In the genomic region with DNA sequence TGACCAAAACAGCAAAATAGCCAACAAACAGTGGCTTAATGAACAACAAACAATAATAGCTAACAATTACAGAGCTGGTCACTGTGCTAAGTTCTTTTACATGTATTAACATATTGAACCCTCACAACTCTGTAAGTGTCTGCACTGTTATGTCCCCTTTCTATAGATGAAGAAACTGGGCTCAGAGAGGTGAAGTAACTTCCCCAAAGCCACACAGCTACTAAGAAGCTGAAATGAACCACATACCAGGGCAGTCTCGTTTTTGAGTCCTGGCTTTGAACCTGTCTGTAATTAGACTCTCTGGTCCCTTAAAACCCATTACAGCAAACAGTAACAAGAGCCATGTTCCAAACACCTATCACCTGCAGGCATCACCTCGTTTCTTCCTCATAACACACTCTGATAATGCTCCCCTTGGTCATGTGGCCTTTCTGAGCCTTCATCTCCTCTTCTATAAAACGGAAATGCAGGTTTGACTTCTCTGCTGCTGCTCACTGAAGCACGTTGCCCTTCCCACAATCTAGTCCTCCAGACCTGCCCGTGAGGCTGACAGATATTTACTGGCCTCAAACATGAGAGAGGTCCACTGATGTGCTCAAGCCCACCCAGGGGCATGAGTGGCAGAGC, we compare ENCODE assay signal across 27 cellular contexts. TPM values are rescaled to one million over a fixed set of nuclear protein-coding genes. Genes with fewer than 3 reads are reported as not detected.
DNase-seq lines count a peak whose midpoint lies in the region; ATAC-seq, FAIRE-seq and TF ChIP-seq lines count a peak whose summit lies in the region.
"Had no signal": no experiment of that assay in that cellular context is flagged by ENCODE, and none has a peak within 500 bp of the region (broad histone marks: within the 10 kb centered on the region; RNA-seq: fewer than 3 reads in every experiment).

No MANE protein-coding gene starts in this region.

- H3K36me3 Mint-ChIP-seq in nephron progenitor cell (ENCODE audit: low read depth): no peaks in the 10 kb centered on the region
- no peaks in the 10 kb centered on the region for H3K36me3 Mint-ChIP-seq in activated CD4-positive, alpha-beta T cell treated with anti-CD3 and anti-CD28 coated beads for 36 hours (ENCODE audit: low read depth)

- H2AFZ ChIP-seq in OCI-LY1 (ENCODE audit: low read length) (no peak overlapping the region), trophoblast cell (ENCODE audit: insufficient read depth, low read length, poor library complexity) (no peak overlapping the region)
- H2AFZ ChIP-seq: GM23338 had no signal

- H3K9me3 Mint-ChIP-seq in nephron progenitor cell: no peaks in the 10 kb centered on the region
- no peaks in the 10 kb centered on the region for H3K9me3 Mint-ChIP-seq in activated CD4-positive, alpha-beta T cell treated with anti-CD3 and anti-CD28 coated beads for 36 hours (ENCODE audit: low read depth)
- H3K9me3 Mint-ChIP-seq: GM23338; T-helper 1 cell treated with Interleukin-12 subunit alpha and Interleukin-12 subunit beta and Interleukin-4 antibody, amounts not matched to agents 30 μg/mL and 1 μg/mL, for 36 hours had no signal

- H3K27ac Mint-ChIP-seq in nephron progenitor cell: peak overlapping the region; percentile 40
- no peak overlapping the region for H3K27ac Mint-ChIP-seq in activated CD4-positive, alpha-beta T cell treated with anti-CD3 and anti-CD28 coated beads for 36 hours
- H3K27ac Mint-ChIP-seq: GM23338; T-helper 1 cell treated with Interleukin-12 subunit alpha and Interleukin-12 subunit beta and Interleukin-4 antibody, amounts not matched to agents 30 μg/mL and 1 μg/mL, for 36 hours had no signal

- TF ChIP-seq EP300 in transverse colon (IDR thresholded peaks at IDR 0.05; ENCODE audit: low read depth): no peak

- no peak overlapping the region for H3K18ac ChIP-seq in trophoblast cell (ENCODE audit: low read length)

- no peak overlapping the region for H4K91ac ChIP-seq in trophoblast cell (ENCODE audit: low read depth, low read length)

- H3K27ac ChIP-seq in BLaER1 treated with 17β-estradiol and CSF1 and Interleukin-3, amounts not matched to agents 10 nM and 100 nM: no peak overlapping the region
- H3K27ac ChIP-seq in OCI-LY1 (ENCODE audit: low read depth, low read length, poor library complexity, severe bottlenecking) (peak overlapping the region; percentile 84), transverse colon (no peak overlapping the region), trophoblast cell (ENCODE audit: low read depth, low read length) (no peak overlapping the region)

- no peak overlapping the region for H3K14ac ChIP-seq in trophoblast cell (ENCODE audit: low read length)

- H3K27me3 ChIP-seq in BLaER1 treated with 17β-estradiol and CSF1 and Interleukin-3, amounts not matched to agents 10 nM and 100 nM: no peaks in the 10 kb centered on the region
- no peaks in the 10 kb centered on the region for H3K27me3 ChIP-seq in OCI-LY1 (ENCODE audit: insufficient read depth, low read length)
- peaks cover 3% of the 10 kb centered on the region for H3K27me3 ChIP-seq in bronchial epithelial cell (ENCODE audit: control insufficient read depth, insufficient read depth, low read length)
- H3K27me3 ChIP-seq in transverse colon: peaks cover 32% of the 10 kb centered on the region
- H3K27me3 ChIP-seq in trophoblast cell (ENCODE audit: insufficient read depth, low read length): no peaks in the 10 kb centered on the region

- H3K79me1 ChIP-seq in trophoblast cell (ENCODE audit: low read length): no peaks in the 10 kb centered on the region

- H3K4me1 Mint-ChIP-seq in nephron progenitor cell: peaks cover 10% of the 10 kb centered on the region
- H3K4me1 Mint-ChIP-seq in activated CD4-positive, alpha-beta T cell treated with anti-CD3 and anti-CD28 coated beads for 36 hours: no peaks in the 10 kb centered on the region

- H2BK12ac ChIP-seq in trophoblast cell (ENCODE audit: low read length): no peak overlapping the region

- peaks cover 5% of the 10 kb centered on the region for H3K27me3 Mint-ChIP-seq in nephron progenitor cell (ENCODE audit: low read depth, poor library complexity)
- H3K27me3 Mint-ChIP-seq in activated CD4-positive, alpha-beta T cell treated with anti-CD3 and anti-CD28 coated beads for 36 hours: peaks cover 10% of the 10 kb centered on the region

- H3K9me3 ChIP-seq in BLaER1 treated with 17β-estradiol and CSF1 and Interleukin-3, amounts not matched to agents 10 nM and 100 nM (replicated peaks in 1 of 11): no peaks in the 10 kb centered on the region
- H3K9me3 ChIP-seq in OCI-LY1 (ENCODE audit: low read length) (no peaks in the 10 kb centered on the region), transverse colon (no peaks in the 10 kb centered on the region), trophoblast cell (ENCODE audit: insufficient read depth, low read depth, low read length) (peaks cover 2% of the 10 kb centered on the region)

- no peak for TF ChIP-seq CTCF in OCI-LY1 (IDR thresholded peaks at IDR 0.05; ENCODE audit: low read length)
- no peak for TF ChIP-seq CTCF in bronchial epithelial cell (IDR thresholded peaks at IDR 0.05; ENCODE audit: insufficient read depth, low read length, severe bottlenecking)
- no peak for TF ChIP-seq CTCF in nephron progenitor cell (IDR thresholded peaks at IDR 0.05)
- TF ChIP-seq CTCF in transverse colon (IDR thresholded peaks at IDR 0.05): no peak

- in situ Hi-C loops in transverse colon (cut with MboI; ENCODE audit: low pct_ligation_motif_present in 1 of 4, low pct_unique_long_range_greater_than_20kb in 1 of 4, low sequenced_read_pairs in 3 of 4): no loop called here

- no peaks in the 10 kb centered on the region for H3K79me2 ChIP-seq in OCI-LY1 (ENCODE audit: insufficient read depth, low read length)
- H3K79me2 ChIP-seq in trophoblast cell (ENCODE audit: control insufficient read depth, insufficient read depth, low read length, poor library complexity): no peaks in the 10 kb centered on the region

- no peak overlapping the region for H3K4me3 Mint-ChIP-seq in nephron progenitor cell
- no peak overlapping the region for H3K4me3 Mint-ChIP-seq in activated CD4-positive, alpha-beta T cell treated with anti-CD3 and anti-CD28 coated beads for 36 hours
- H3K4me3 Mint-ChIP-seq: GM23338; T-helper 1 cell treated with Interleukin-12 subunit alpha and Interleukin-12 subunit beta and Interleukin-4 antibody, amounts not matched to agents 30 μg/mL and 1 μg/mL, for 36 hours had no signal

- H2BK5ac ChIP-seq in trophoblast cell (ENCODE audit: low read depth, low read length, poor library complexity): no peak overlapping the region

- CTCF ChIA-PET in activated CD4-positive, alpha-beta T cell treated with anti-CD3 and anti-CD28 coated beads for 36 hours (lab: Charles Lee): no interaction called here

- no peak overlapping the region for H3K4ac ChIP-seq in trophoblast cell (ENCODE audit: low read depth, low read length)

- H4K20me1 ChIP-seq in BLaER1 treated with 17β-estradiol and CSF1 and Interleukin-3, amounts not matched to agents 10 nM and 100 nM: peaks cover 0 to 11% (median 0%) of the 10 kb centered on the region in 11 experiments; a peak in 3 of 22 replicates
- H4K20me1 ChIP-seq in OCI-LY1 (ENCODE audit: insufficient read depth, low read length): no peaks in the 10 kb centered on the region

- H3K4me2 ChIP-seq in BLaER1 treated with 17β-estradiol and CSF1 and Interleukin-3, amounts not matched to agents 10 nM and 100 nM: peak overlapping the region in 6 of 11 experiments; percentile 9 to 40 (median 32); a peak in 8 of 22 replicates
- H3K4me2 ChIP-seq in OCI-LY1 (ENCODE audit: low read length): peak overlapping the region; percentile 58
- no peak overlapping the region for H3K4me2 ChIP-seq in trophoblast cell (ENCODE audit: low read length)
- H3K4me2 ChIP-seq: GM23338 had no signal

- ATAC-seq in activated CD4-positive, alpha-beta T cell treated with anti-CD3 and anti-CD28 coated beads for 36 hours: no peak
- ATAC-seq: GM23338 had no signal

- POLR2A ChIA-PET in activated CD4-positive, alpha-beta T cell treated with anti-CD3 and anti-CD28 coated beads for 36 hours (lab: Charles Lee): no interaction called here

- H2AK5ac ChIP-seq in trophoblast cell (ENCODE audit: low read length): no peak overlapping the region

- intact Hi-C loops in transverse colon (cut with DNase I; ENCODE audit: low total_unique reads): no loop called here
- intact Hi-C loops in activated CD4-positive, alpha-beta T cell treated with anti-CD3 and anti-CD28 coated beads for 36 hours (cut with DNase I, micrococcal nuclease): no loop called here

- H3K9ac ChIP-seq in BLaER1 treated with 17β-estradiol and CSF1 and Interleukin-3, amounts not matched to agents 10 nM and 100 nM: no peak overlapping the region
- H3K9ac ChIP-seq in OCI-LY1 (ENCODE audit: low read length) (peak overlapping the region; percentile 50), trophoblast cell (ENCODE audit: low read length) (no peak overlapping the region)

- no peaks in the 10 kb centered on the region for H3K36me3 ChIP-seq in BLaER1 treated with 17β-estradiol and CSF1 and Interleukin-3, amounts not matched to agents 10 nM and 100 nM
- H3K36me3 ChIP-seq in OCI-LY1 (ENCODE audit: insufficient read depth, low read length) (no peaks in the 10 kb centered on the region), bronchial epithelial cell (ENCODE audit: control insufficient read depth, insufficient read depth, low read length) (no peaks in the 10 kb centered on the region), transverse colon (no peaks in the 10 kb centered on the region), trophoblast cell (ENCODE audit: control insufficient read depth in 1 of 2, insufficient read depth in 2 of 2, low read length in 2 of 2) (no peaks in the 10 kb centered on the region)

- FAIRE-seq in bronchial epithelial cell (lab: Jason Lieb, UNC): peak; percentile 60
- FAIRE-seq: GM12891, RCC 7860 had no signal

- H3F3A ChIP-seq in OCI-LY1 (ENCODE audit: insufficient read depth, low read length): no peaks in the 10 kb centered on the region

- H4K12ac ChIP-seq in trophoblast cell (ENCODE audit: low read depth, low read length): no peak overlapping the region

- DNase-seq in bronchial epithelial cell (ENCODE audit: low read depth) (no peak), nephron progenitor cell (no peak), transverse colon (no peak), SKM-1 treated with dmso at 0.1 percent for 144 hours (lab: John Stamatoyannopoulos, UW; ENCODE audit: unreplicated experiment) (no peak), trophoblast cell (no peak)
- DNase-seq in activated CD4-positive, alpha-beta T cell treated with anti-CD3 and anti-CD28 coated beads for 36 hours: no peak
- DNase-seq: AML-193, COR-L47, DMS79, HCEC 1CT, MM.1S, NCI-H1436, NCI-H187 treated with DMSO at 0.1 percent for 48 hours, NCI-H226, NCI-H524 treated with DMSO at 0.1 percent for 48 hours, NCI-H82, OCI-M1, Right ventricle myocardium superior had no signal

- no peak for TF ChIP-seq POLR2A in transverse colon (IDR thresholded peaks at IDR 0.05)

- H3K23ac ChIP-seq in trophoblast cell (ENCODE audit: low read length): no peak overlapping the region

- H3K9me2 ChIP-seq in OCI-LY1 (ENCODE audit: low read depth, low read length): no peaks in the 10 kb centered on the region

- no peak overlapping the region for H2BK120ac ChIP-seq in trophoblast cell (ENCODE audit: insufficient read depth, low read length, poor library complexity)

- H4K8ac ChIP-seq in trophoblast cell (ENCODE audit: low read depth, low read length): no peak overlapping the region

- peaks cover 0 to 19% (median 13%) of the 10 kb centered on the region in 10 experiments; a peak in 11 of 20 replicates for H3K4me1 ChIP-seq in BLaER1 treated with 17β-estradiol and CSF1 and Interleukin-3, amounts not matched to agents 10 nM and 100 nM
- H3K4me1 ChIP-seq in OCI-LY1 (ENCODE audit: insufficient read depth, low read length, severe bottlenecking) (peaks cover 32% of the 10 kb centered on the region), transverse colon (no peaks in the 10 kb centered on the region), trophoblast cell (ENCODE audit: control insufficient read depth in 1 of 2, insufficient read depth in 2 of 2, low read length in 2 of 2) (peaks cover 0 to 2% of the 10 kb centered on the region in 2 experiments)

- H3K4me3 ChIP-seq in BLaER1 treated with 17β-estradiol and CSF1 and Interleukin-3, amounts not matched to agents 10 nM and 100 nM: no peak overlapping the region
- H3K4me3 ChIP-seq in OCI-LY1 (ENCODE audit: low read depth, low read length, poor library complexity, severe bottlenecking): peak overlapping the region; percentile 32
- H3K4me3 ChIP-seq in bronchial epithelial cell (ENCODE audit: low read depth, low read length): no peak overlapping the region
- no peak overlapping the region for H3K4me3 ChIP-seq in transverse colon
- H3K4me3 ChIP-seq in trophoblast cell (ENCODE audit: low read depth, low read length): no peak overlapping the region
- H3K4me3 ChIP-seq: GM23338 had no signal

- WGBS in transverse colon (ENCODE audit: low coverage in 1 of 2), 2 donors: 49 to 70% methylated on average over 2 to 5 of the region's 5 CpGs
- no CpG with 5 or more reads among the region's 5 CpGs for WGBS in trophoblast cell (ENCODE audit: extremely low coverage, insufficient coverage, insufficient read length)

RNA-seq across cellular contexts. Expression of gene KCNK15, which starts 23.3 kb away (rescaled TPM):
- total RNA-seq in bronchial epithelial cell: under 0.01 and 0.26 TPM in 2 replicates
- 1 to 10 TPM in 1 of 4 donors, under 1 TPM in 1, not detected in 2; 0.27 to 1.3 TPM for total RNA-seq in transverse colon
- 1 to 10 TPM; 1.1 to 1.4 TPM for total RNA-seq in activated CD4-positive, alpha-beta T cell treated with anti-CD3 and anti-CD28 coated beads for 36 hours
- not detected in 2 replicates for polyA plus RNA-seq in trophoblast cell (2013)
- total RNA-seq: A172, LHCN-M2 had no signal
- polyA plus RNA-seq: AG04450 had no signal

RNA-seq across cellular contexts. Expression of gene RIMS4, which starts 41.4 kb away (rescaled TPM):
- total RNA-seq in bronchial epithelial cell (not detected in 2 replicates), transverse colon (1 to 10 TPM in 3 of 4 donors, not detected in 1; 1.1 to 5.6 (median 1.9) TPM)
- not detected for total RNA-seq in activated CD4-positive, alpha-beta T cell treated with anti-CD3 and anti-CD28 coated beads for 36 hours
- polyA plus RNA-seq in trophoblast cell (2013): 0.44 and 0.49 TPM in 2 replicates
- total RNA-seq: LHCN-M2 had no signal
- polyA plus RNA-seq: AG04450 had no signal

RNA-seq across cellular contexts. Expression of gene CCN5, which starts 53.8 kb away (rescaled TPM):
- 0.38 TPM in 1 of 2 replicates, not detected in the other for total RNA-seq in bronchial epithelial cell
- 10 to 100 TPM in 3 of 4 donors, 1 to 10 TPM in 1; 9.5 to 20.6 (median 15.9) TPM for total RNA-seq in transverse colon
- total RNA-seq in activated CD4-positive, alpha-beta T cell treated with anti-CD3 and anti-CD28 coated beads for 36 hours: not detected
- not detected in 2 replicates for polyA plus RNA-seq in trophoblast cell (2013)
- total RNA-seq: A172, GM23338, LHCN-M2 had no signal
- polyA plus RNA-seq: GM23338 had no signal
